Comparison of ENCODE assay signal across 28 cellular contexts in the genomic region with DNA sequence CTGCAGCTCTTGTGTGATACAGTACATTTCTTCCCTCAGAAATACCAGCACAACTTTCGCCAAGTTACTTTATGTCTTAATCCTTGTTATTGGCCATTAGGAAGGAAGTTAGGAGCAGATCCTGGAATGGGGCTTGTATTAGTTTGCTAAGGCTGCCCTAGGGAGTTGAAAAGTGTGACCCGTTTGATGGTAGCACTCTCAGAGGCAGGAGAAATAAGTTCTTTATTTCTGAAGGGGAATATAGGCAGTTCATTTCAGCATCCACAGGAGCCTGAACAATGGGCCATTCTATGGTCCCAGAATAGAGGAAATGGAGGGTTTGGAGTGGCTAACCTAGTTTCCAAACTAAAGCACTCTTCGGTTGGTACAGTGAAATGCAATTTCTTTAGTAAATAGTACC. TPM values are rescaled to one million over a fixed set of nuclear protein-coding genes. Genes with fewer than 3 reads are reported as not detected.
"Had no signal": no experiment of that assay in that cellular context is flagged by ENCODE, and none has a peak within 500 bp of the region (broad histone marks: within the 10 kb centered on the region; RNA-seq: fewer than 3 reads in every experiment).

No MANE protein-coding gene starts in this region.

- H3K27me3 ChIP-seq: left lung, neural progenitor cell, neutrophil, right atrium auricular region, right lobe of liver, tibial nerve had no signal

- H3K9me3 Mint-ChIP-seq: immature natural killer cell; neural progenitor cell; stimulated activated memory B cell treated with anti-CD40 and anti-IgM and Interleukin-4, amounts not matched to agents 10 μg/mL and 1 μg/mL and 100 μg/mL, for 72 hours; stimulated activated naive CD8-positive, alpha-beta T cell treated with anti-CD3 and anti-CD28 coated beads, Interleukin-15, amount 100 ng/mL, for 72 hours; type B pancreatic cell had no signal

- H3K36me3 ChIP-seq: left lung, lower lobe of right lung, neural progenitor cell, right atrium auricular region, right lobe of liver had no signal

- H3K4me3 ChIP-seq: left lung, lower lobe of right lung, neural progenitor cell, right atrium auricular region, right lobe of liver, smooth muscle cell, tibial nerve had no signal

- H3K4me1 Mint-ChIP-seq: stimulated activated naive CD8-positive, alpha-beta T cell treated with anti-CD3 and anti-CD28 coated beads, Interleukin-15, amount 100 ng/mL, for 72 hours had no signal

- H3K4me1 ChIP-seq: lower lobe of right lung, neural progenitor cell, parathyroid adenoma, right atrium auricular region, right lobe of liver had no signal

- H3K4me3 Mint-ChIP-seq: immature natural killer cell; naive thymus-derived CD8-positive, alpha-beta T cell; nephron; neural progenitor cell; stimulated activated memory B cell treated with anti-CD40 and anti-IgM and Interleukin-4, amounts not matched to agents 10 μg/mL and 1 μg/mL and 100 μg/mL, for 72 hours; stimulated activated naive CD8-positive, alpha-beta T cell treated with anti-CD3 and anti-CD28 coated beads, Interleukin-15, amount 100 ng/mL, for 72 hours; type B pancreatic cell had no signal

- H3K27ac Mint-ChIP-seq: nephron; neural progenitor cell; progenitor cell of endocrine pancreas; stimulated activated memory B cell treated with anti-CD40 and anti-IgM and Interleukin-4, amounts not matched to agents 10 μg/mL and 1 μg/mL and 100 μg/mL, for 72 hours; stimulated activated naive CD8-positive, alpha-beta T cell treated with anti-CD3 and anti-CD28 coated beads, Interleukin-15, amount 100 ng/mL, for 72 hours; type B pancreatic cell had no signal

- H3K27me3 Mint-ChIP-seq: naive thymus-derived CD8-positive, alpha-beta T cell; progenitor cell of endocrine pancreas; stimulated activated memory B cell treated with anti-CD40 and anti-IgM and Interleukin-4, amounts not matched to agents 10 μg/mL and 1 μg/mL and 100 μg/mL, for 72 hours; stimulated activated naive CD8-positive, alpha-beta T cell treated with anti-CD3 and anti-CD28 coated beads, Interleukin-15, amount 100 ng/mL, for 72 hours; type B pancreatic cell had no signal

- DNase-seq: hypothalamus; immature natural killer cell; kidney; left colon; left lung; lower lobe of right lung; mammary epithelial cell; mesenchymal stem cell; naive thymus-derived CD8-positive, alpha-beta T cell; occipital lobe; right lobe of liver; stimulated activated CD4-positive, alpha-beta T cell treated with anti-CD3 and anti-CD28 coated beads, Interleukin-1b, Interleukin-23, amount 100 ng/mL, for 48 hours; stimulated activated CD4-positive, alpha-beta T cell treated with anti-CD3 and anti-CD28 coated beads, Interleukin-2, amount 100 ng/mL, for 48 hours; stimulated activated CD4-positive, alpha-beta T cell treated with anti-CD3 and anti-CD28 coated beads, Interleukin-4, amount 100 ng/mL, for 4 hours; stimulated activated CD8-positive, alpha-beta memory T cell treated with anti-CD3 and anti-CD28 coated beads, Interleukin-4, amount 100 ng/mL, for 48 hours; stimulated activated naive CD4-positive, alpha-beta T cell treated with Interleukin-2 at 50 U/mL for 16 hours; stimulated activated naive CD8-positive, alpha-beta T cell treated with anti-CD3 and anti-CD28 coated beads, Interleukin-15, amount 100 ng/mL, for 72 hours; substantia nigra had no signal

- H3K36me3 Mint-ChIP-seq: neural progenitor cell, type B pancreatic cell had no signal

- H3K27ac ChIP-seq: left lung, lower lobe of right lung, neural progenitor cell, neutrophil, parathyroid adenoma, right atrium auricular region, right lobe of liver had no signal

- ATAC-seq: left colon; left lung; lower lobe of right lung; naive thymus-derived CD8-positive, alpha-beta T cell; right lobe of liver; stimulated activated memory B cell treated with anti-CD40 and anti-IgM and Interleukin-4, amounts not matched to agents 10 μg/mL and 1 μg/mL and 100 μg/mL, for 72 hours; stimulated activated naive CD8-positive, alpha-beta T cell treated with anti-CD3 and anti-CD28 coated beads, Interleukin-15, amount 100 ng/mL, for 72 hours had no signal

- H3K9me3 ChIP-seq: left lung, lower lobe of right lung, neutrophil, right atrium auricular region, right lobe of liver, tibial nerve had no signal

RNA-seq across cellular contexts. Expression of a gene that starts 11.6 kb away (rescaled TPM):
- total RNA-seq: smooth muscle cell had no signal
